In the genomic region with DNA sequence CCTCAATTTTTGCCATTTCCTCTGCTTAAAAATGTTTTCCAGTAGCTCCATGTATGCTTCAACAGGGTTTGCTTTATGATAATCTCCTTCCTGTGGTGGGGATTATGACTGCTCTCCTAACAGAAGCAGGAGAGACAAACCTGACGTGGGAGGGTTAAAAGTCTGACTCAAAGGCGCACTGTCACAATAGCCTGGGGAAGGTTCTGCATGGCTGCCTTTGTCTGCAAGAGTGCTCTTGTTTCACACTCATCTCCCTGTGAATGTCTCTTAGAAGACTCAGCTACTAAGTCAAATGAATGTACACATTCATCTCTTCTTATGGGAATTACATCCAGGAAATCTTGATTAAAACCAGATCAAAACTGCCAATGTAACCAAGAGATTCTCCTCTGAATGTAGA, we compare ENCODE assay signal across 1 cellular context.
TF ChIP-seq lines count a peak whose summit lies in the region.

No MANE protein-coding gene starts in this region.

TF ChIP-seq in GM23338, 12 proteins besides CTCF, POLR2A, EP300 and RAD21 (continued from another document):
- TF ChIP-seq, protein P1, sequence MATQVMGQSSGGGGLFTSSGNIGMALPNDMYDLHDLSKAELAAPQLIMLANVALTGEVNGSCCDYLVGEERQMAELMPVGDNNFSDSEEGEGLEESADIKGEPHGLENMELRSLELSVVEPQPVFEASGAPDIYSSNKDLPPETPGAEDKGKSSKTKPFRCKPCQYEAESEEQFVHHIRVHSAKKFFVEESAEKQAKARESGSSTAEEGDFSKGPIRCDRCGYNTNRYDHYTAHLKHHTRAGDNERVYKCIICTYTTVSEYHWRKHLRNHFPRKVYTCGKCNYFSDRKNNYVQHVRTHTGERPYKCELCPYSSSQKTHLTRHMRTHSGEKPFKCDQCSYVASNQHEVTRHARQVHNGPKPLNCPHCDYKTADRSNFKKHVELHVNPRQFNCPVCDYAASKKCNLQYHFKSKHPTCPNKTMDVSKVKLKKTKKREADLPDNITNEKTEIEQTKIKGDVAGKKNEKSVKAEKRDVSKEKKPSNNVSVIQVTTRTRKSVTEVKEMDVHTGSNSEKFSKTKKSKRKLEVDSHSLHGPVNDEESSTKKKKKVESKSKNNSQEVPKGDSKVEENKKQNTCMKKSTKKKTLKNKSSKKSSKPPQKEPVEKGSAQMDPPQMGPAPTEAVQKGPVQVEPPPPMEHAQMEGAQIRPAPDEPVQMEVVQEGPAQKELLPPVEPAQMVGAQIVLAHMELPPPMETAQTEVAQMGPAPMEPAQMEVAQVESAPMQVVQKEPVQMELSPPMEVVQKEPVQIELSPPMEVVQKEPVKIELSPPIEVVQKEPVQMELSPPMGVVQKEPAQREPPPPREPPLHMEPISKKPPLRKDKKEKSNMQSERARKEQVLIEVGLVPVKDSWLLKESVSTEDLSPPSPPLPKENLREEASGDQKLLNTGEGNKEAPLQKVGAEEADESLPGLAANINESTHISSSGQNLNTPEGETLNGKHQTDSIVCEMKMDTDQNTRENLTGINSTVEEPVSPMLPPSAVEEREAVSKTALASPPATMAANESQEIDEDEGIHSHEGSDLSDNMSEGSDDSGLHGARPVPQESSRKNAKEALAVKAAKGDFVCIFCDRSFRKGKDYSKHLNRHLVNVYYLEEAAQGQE (IDR thresholded peaks at IDR 0.05; ENCODE audit: unreplicated experiment): no peak
- TF ChIP-seq STAT1 (IDR thresholded peaks at IDR 0.05; ENCODE audit: unreplicated experiment) (no peak), CREB1 (CRISPR knock-in tag; IDR thresholded peaks at IDR 0.05; ENCODE audit: low read depth) (no peak), POLR2AphosphoS5 (IDR thresholded peaks at IDR 0.05; ENCODE audit: low read depth) (no peak)
